In genomic region chr4:153905231-153905630, GRCh38 we compare ENCODE assay signal across 27 cellular contexts.
"Had no signal": no experiment of that assay in that cellular context is flagged by ENCODE, and none has a peak within 500 bp of the region (broad histone marks: within the 10 kb centered on the region; RNA-seq: fewer than 3 reads in every experiment).

No MANE protein-coding gene starts in this region.

- FAIRE-seq: pancreas, urothelium cell line had no signal

- ATAC-seq: left lobe of liver; mucosa of descending colon; naive thymus-derived CD4-positive, alpha-beta T cell; natural killer cell treated with Interleukin-12 subunit alpha and Interleukin-12 subunit beta and Interleukin-15 and Interleukin-18, amount 100 ng/mL, for 72 hours; pancreas; right lobe of liver; stimulated activated naive B cell treated with anti-CD40 and anti-IgM and Interleukin-4, amounts not matched to agents 10 μg/mL and 1 μg/mL and 100 μg/mL, for 72 hours; stimulated activated naive CD8-positive, alpha-beta T cell treated with anti-CD3 and anti-CD28 coated beads, Interleukin-15, Interleukin-2, amounts not matched to agents 100 U/mL and 50 U/mL, for 24 hours; upper lobe of right lung had no signal

- H3K4me1 ChIP-seq: pancreas, prostate gland, right lobe of liver, stomach, tibial artery, upper lobe of right lung had no signal

- H3K36me3 ChIP-seq: pancreas, prostate gland, right lobe of liver, stomach, suprapubic skin, thoracic aorta, tibial artery, upper lobe of right lung had no signal

- H3K27me3 ChIP-seq: pancreas, right lobe of liver, stomach, suprapubic skin, tibial artery, upper lobe of right lung had no signal

- H3K9me3 ChIP-seq: mucosa of descending colon, pancreas, prostate gland, right lobe of liver, stomach, suprapubic skin, thoracic aorta, tibial artery, upper lobe of right lung had no signal

- H3K27ac ChIP-seq: pancreas, prostate gland, right lobe of liver, stomach, suprapubic skin, thoracic aorta, tibial artery, upper lobe of right lung had no signal

- H3K4me3 ChIP-seq: lung, mucosa of descending colon, pancreas, prostate gland, right lobe of liver, stomach, suprapubic skin, thoracic aorta, tibial artery, upper lobe of right lung had no signal

- DNase-seq: hypothalamus; immature natural killer cell; islet precursor cell; mesendoderm; midbrain; mucosa of descending colon; naive thymus-derived CD4-positive, alpha-beta T cell; pancreas; retina; right lobe of liver; stimulated activated CD4-positive, alpha-beta T cell treated with anti-CD3 and anti-CD28 coated beads, Interleukin-12 subunit alpha, Interleukin-12 subunit beta, amount 100 ng/mL, for 4 hours; stimulated activated CD4-positive, alpha-beta T cell treated with anti-CD3 and anti-CD28 coated beads, Interleukin-15, amount 100 ng/mL, for 24 hours; stimulated activated CD4-positive, alpha-beta T cell treated with anti-CD3 and anti-CD28 coated beads, Interleukin-2, amount 100 ng/mL, for 24 hours; stimulated activated CD4-positive, alpha-beta T cell treated with anti-CD3 and anti-CD28 coated beads, Interleukin-4, amount 100 ng/mL, for 1 hour; stimulated activated naive B cell treated with anti-CD40 and anti-IgM and Interleukin-4, amounts not matched to agents 10 μg/mL and 1 μg/mL and 100 μg/mL, for 72 hours; stimulated activated naive CD8-positive, alpha-beta T cell treated with anti-CD3 and anti-CD28 coated beads, Interleukin-15, Interleukin-2, amounts not matched to agents 100 U/mL and 50 U/mL, for 24 hours; stomach; tibial artery; trophoblast cell; upper lobe of right lung had no signal
